18 cellular contexts compared by ENCODE assay signal in genomic region chr11:77400775-77401469, GRCh38.
DNase-seq lines count a peak whose midpoint lies in the region; ATAC-seq and TF ChIP-seq lines count a peak whose summit lies in the region.
"Had no signal": no experiment of that assay in that cellular context is flagged by ENCODE, and none has a peak within 500 bp of the region (broad histone marks: within the 10 kb centered on the region; RNA-seq: fewer than 3 reads in every experiment).

No MANE protein-coding gene starts in this region.

- POLR2A ChIA-PET in WTC11 (lab: Charles Lee) = interaction anchor here (0.6 kb wide), 1 partner anchor 346 kb away, joined by 4 read pairs; no protein-coding TSS in a partner anchor
- POLR2A ChIA-PET in naive thymus-derived CD8-positive, alpha-beta T cell (lab: Charles Lee) = interaction anchor here (1.9 kb wide), 1 partner anchor 11 kb away, joined by 7 read pairs; no protein-coding TSS in a partner anchor

- H3K27me3 Mint-ChIP-seq in WTC11 (ENCODE audit: low read depth) (no peaks in the 10 kb centered on the region), nephron (ENCODE audit: low read depth) (peaks cover 3% of the 10 kb centered on the region)
- no peaks in the 10 kb centered on the region for H3K27me3 Mint-ChIP-seq in naive thymus-derived CD8-positive, alpha-beta T cell

- no peak overlapping the region for H3K4me3 Mint-ChIP-seq in WTC11
- H3K4me3 Mint-ChIP-seq in nephron = no peak overlapping the region
- H3K4me3 Mint-ChIP-seq in naive thymus-derived CD8-positive, alpha-beta T cell = no peak overlapping the region

- CTCF ChIA-PET in WTC11 (lab: Charles Lee) = interaction anchor here (0.6 kb wide), 1 partner anchor 167 kb away, joined by 7 read pairs; no protein-coding TSS in a partner anchor

- H3K9me3 Mint-ChIP-seq in WTC11 = peaks cover 3% of the 10 kb centered on the region; the same call in 1 of the 2 replicates
- no peaks in the 10 kb centered on the region for H3K9me3 Mint-ChIP-seq in nephron
- H3K9me3 Mint-ChIP-seq in naive thymus-derived CD8-positive, alpha-beta T cell = no peaks in the 10 kb centered on the region

- H3K36me3 Mint-ChIP-seq in WTC11 (peaks cover 9% of the 10 kb centered on the region), nephron (ENCODE audit: low read depth) (no peaks in the 10 kb centered on the region)
- H3K36me3 Mint-ChIP-seq in naive thymus-derived CD8-positive, alpha-beta T cell = peaks cover 0 to 10% (median 9%) of the 10 kb centered on the region in 3 donors

- in situ Hi-C loops in G401 (cut with HindIII; ENCODE audit: low sequenced_read_pairs) (no loop called here), GM13977 (cut with MboI; ENCODE audit: low pct_unique_long_range_greater_than_20kb, low sequenced_read_pairs, unreplicated experiment) (no loop called here)

- H3K4me1 Mint-ChIP-seq in WTC11 (peaks cover 38% of the 10 kb centered on the region), nephron (peaks cover 28% of the 10 kb centered on the region)
- peaks cover 23 to 33% (median 30%) of the 10 kb centered on the region in 4 donors for H3K4me1 Mint-ChIP-seq in naive thymus-derived CD8-positive, alpha-beta T cell

- TF ChIP-seq CTCF in GM13977 (IDR thresholded peaks at IDR 0.05; ENCODE audit: extremely low read depth, insufficient read depth, missing control alignments) (peak; percentile 4), WTC11 (IDR thresholded peaks at IDR 0.05) (no peak), nephron (IDR thresholded peaks at IDR 0.05; ENCODE audit: unreplicated experiment in 3 of 3) (no peak)

- peak; percentile 43 for DNase-seq in G401 (ENCODE audit: low spot score)
- DNase-seq in GM13977 (ENCODE audit: low spot score) = no peak
- no peak for DNase-seq in WTC11 (ENCODE audit: low spot score)
- no peak for DNase-seq in NCI-H2227 (lab: John Stamatoyannopoulos, UW; ENCODE audit: unreplicated experiment)
- DNase-seq in NCI-H1417 treated with DMSO at 0.1 percent for 48 hours (lab: John Stamatoyannopoulos, UW) = no peak
- no peak for DNase-seq in naive thymus-derived CD8-positive, alpha-beta T cell
- DNase-seq: activated CD4-positive, alpha-beta T cell treated with anti-CD3 and anti-CD28 coated beads, Interleukin-2, amount 50 U/mL, for 48 hours; activated naive CD4-positive, alpha-beta T cell treated with Interleukin-2 at 50 U/mL for 16 hours; aorta; Caco-2; cerebellar nuclear complex; effector memory CD4-positive, alpha-beta T cell; EL; heart left ventricle; lower lobe of right lung; stomach had no signal

- peak; percentile 28; the same call in 1 of the 2 replicates for ATAC-seq in WTC11
- no peak for ATAC-seq in GM21360 (IDR thresholded peaks at IDR 0.05; ENCODE audit: unreplicated experiment)
- ATAC-seq in naive thymus-derived CD8-positive, alpha-beta T cell = no peak
- ATAC-seq: lower lobe of right lung had no signal

- H3K27ac Mint-ChIP-seq in WTC11 = peak overlapping the region; percentile 93
- peak overlapping the region; percentile 66 to 91 (median 71) for H3K27ac Mint-ChIP-seq in nephron
- H3K27ac Mint-ChIP-seq in naive thymus-derived CD8-positive, alpha-beta T cell = peak overlapping the region in 3 of 10 donors; percentile 1 to 60 (median 19)

TF ChIP-seq in WTC11, 78 proteins besides CTCF, POLR2A, EP300 and RAD21 (continues in another document):
- TF ChIP-seq, protein P1, sequence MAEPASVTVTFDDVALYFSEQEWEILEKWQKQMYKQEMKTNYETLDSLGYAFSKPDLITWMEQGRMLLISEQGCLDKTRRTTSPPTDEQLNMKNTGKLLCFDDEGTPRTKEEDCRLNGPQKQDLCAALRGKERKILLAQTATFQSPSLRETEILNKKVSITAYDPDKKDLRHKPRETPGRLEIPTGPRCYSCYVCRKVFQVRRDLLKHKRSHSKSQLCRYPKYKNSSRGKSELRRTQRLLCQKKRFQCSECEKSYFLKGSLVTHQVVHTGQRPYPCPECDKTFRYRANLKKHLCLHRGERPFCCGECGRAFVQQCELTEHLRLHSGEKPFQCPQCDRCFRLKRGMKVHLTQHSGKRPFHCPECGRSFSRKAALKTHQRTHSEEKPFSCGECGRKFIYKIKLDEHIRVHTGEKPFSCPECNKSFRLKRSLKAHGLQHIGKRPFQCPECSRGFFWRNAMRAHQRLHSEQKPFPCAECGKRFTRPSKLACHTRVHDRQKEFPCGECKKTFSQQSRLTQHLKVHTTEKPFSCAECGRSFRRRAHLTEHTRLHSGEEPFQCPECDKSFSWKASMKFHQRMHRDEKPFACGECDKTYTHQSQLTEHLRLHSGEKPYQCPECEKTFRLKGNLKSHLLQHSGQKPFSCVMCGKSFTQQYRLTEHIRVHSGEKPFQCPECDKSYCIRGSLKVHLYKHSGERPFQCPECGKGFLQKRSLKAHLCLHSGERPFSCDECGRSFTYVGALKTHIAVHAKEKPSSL (CRISPR knock-in tag; conservative IDR thresholded peaks at IDR 0.05) = no peak
- no peak for TF ChIP-seq ESRRA (CRISPR knock-in tag; IDR thresholded peaks at IDR 0.05; ENCODE audit: borderline replicate concordance)
- TF ChIP-seq, protein P2, sequence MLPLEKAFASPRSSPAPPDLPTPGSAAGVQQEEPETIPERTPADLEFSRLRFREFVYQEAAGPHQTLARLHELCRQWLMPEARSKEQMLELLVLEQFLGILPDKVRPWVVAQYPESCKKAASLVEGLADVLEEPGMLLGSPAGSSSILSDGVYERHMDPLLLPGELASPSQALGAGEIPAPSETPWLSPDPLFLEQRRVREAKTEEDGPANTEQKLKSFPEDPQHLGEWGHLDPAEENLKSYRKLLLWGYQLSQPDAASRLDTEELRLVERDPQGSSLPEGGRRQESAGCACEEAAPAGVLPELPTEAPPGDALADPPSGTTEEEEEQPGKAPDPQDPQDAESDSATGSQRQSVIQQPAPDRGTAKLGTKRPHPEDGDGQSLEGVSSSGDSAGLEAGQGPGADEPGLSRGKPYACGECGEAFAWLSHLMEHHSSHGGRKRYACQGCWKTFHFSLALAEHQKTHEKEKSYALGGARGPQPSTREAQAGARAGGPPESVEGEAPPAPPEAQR (CRISPR knock-in tag; IDR thresholded peaks at IDR 0.05) = no peak
- no peak for TF ChIP-seq ATF6 (CRISPR knock-in tag; IDR thresholded peaks at IDR 0.05)
- TF ChIP-seq NR3C1 (CRISPR knock-in tag; conservative IDR thresholded peaks at IDR 0.05; ENCODE audit: low read depth) = no peak
- TF ChIP-seq ZNF121 (CRISPR knock-in tag; IDR thresholded peaks at IDR 0.05) = no peak
- no peak for TF ChIP-seq ARID4B (CRISPR knock-in tag; IDR thresholded peaks at IDR 0.05; ENCODE audit: borderline replicate concordance)
